In genomic region chr13:78881746-78882145, GRCh38 we compare ENCODE assay signal across 17 cellular contexts.
DNase-seq lines count a peak whose midpoint lies in the region; ATAC-seq and TF ChIP-seq lines count a peak whose summit lies in the region.
"Had no signal": no experiment of that assay in that cellular context is flagged by ENCODE, and none has a peak within 500 bp of the region (broad histone marks: within the 10 kb centered on the region; RNA-seq: fewer than 3 reads in every experiment).

No MANE protein-coding gene starts in this region.

- no peak overlapping the region for H2BK5ac ChIP-seq in mesendoderm (ENCODE audit: low read length)

- H3K56ac ChIP-seq in mesendoderm (ENCODE audit: low read length) = no peak overlapping the region

- H3K9me3 Mint-ChIP-seq in activated naive CD4-positive, alpha-beta T cell treated with anti-CD3 and anti-CD28 coated beads, Interleukin-2, amount 10 ng/mL, durations not matched to agents 7 days and 5 days = peaks cover 1% of the 10 kb centered on the region
- H3K9me3 Mint-ChIP-seq: activated CD4-positive, alpha-beta T cell treated with anti-CD3 and anti-CD28 coated beads, Interleukin-2, amount 10 ng/mL, durations not matched to agents 7 days and 5 days had no signal

- ATAC-seq in upper lobe of right lung (no peak), left lobe of liver (no peak)
- ATAC-seq: HCT116 had no signal

- no peak for TF ChIP-seq CTCF in upper lobe of right lung (IDR thresholded peaks at IDR 0.05)

- H3K4me2 ChIP-seq in mesendoderm (ENCODE audit: low read length) = no peak overlapping the region

- H3K36me3 Mint-ChIP-seq in activated naive CD4-positive, alpha-beta T cell treated with anti-CD3 and anti-CD28 coated beads, Interleukin-2, amount 10 ng/mL, durations not matched to agents 7 days and 5 days = no peaks in the 10 kb centered on the region
- H3K36me3 Mint-ChIP-seq: mesothelial cell of epicardium had no signal

- peak; percentile 41 for DNase-seq in DMS53 (lab: John Stamatoyannopoulos, UW)
- no peak for DNase-seq in DMS53 treated with DMSO at 0.1 percent for 48 hours (lab: John Stamatoyannopoulos, UW; ENCODE audit: unreplicated experiment)
- peak; percentile 86 to 89 for DNase-seq in NCI-H1930 (lab: John Stamatoyannopoulos, UW)
- DNase-seq in NCI-H69 (lab: John Stamatoyannopoulos, UW) = peak; percentile 62
- DNase-seq in mesendoderm = no peak
- no peak for DNase-seq in upper lobe of right lung
- no peak for DNase-seq in left lobe of liver (ENCODE audit: low spot score)
- DNase-seq in activated naive CD4-positive, alpha-beta T cell treated with anti-CD3 and anti-CD28 coated beads, Interleukin-2, amount 10 ng/mL, durations not matched to agents 7 days and 5 days = no peak
- DNase-seq: 8988T; activated CD4-positive, alpha-beta T cell treated with anti-CD3 and anti-CD28 coated beads, Interleukin-2, amount 10 ng/mL, durations not matched to agents 7 days and 5 days; activated naive CD4-positive, alpha-beta T cell; C1 segment of cervical spinal cord; Karpas-422; transverse colon had no signal

- no peaks in the 10 kb centered on the region for H3K4me1 ChIP-seq in mesendoderm (ENCODE audit: control insufficient read depth, low read depth, low read length)
- H3K4me1 ChIP-seq in upper lobe of right lung = no peaks in the 10 kb centered on the region
- H3K4me1 ChIP-seq: transverse colon had no signal

- H3K27me3 ChIP-seq in mesendoderm (ENCODE audit: insufficient read depth, low read length, poor library complexity) (no peaks in the 10 kb centered on the region), upper lobe of right lung (no peaks in the 10 kb centered on the region)
- H3K27me3 ChIP-seq: transverse colon had no signal

- H3K4me1 Mint-ChIP-seq in activated naive CD4-positive, alpha-beta T cell treated with anti-CD3 and anti-CD28 coated beads, Interleukin-2, amount 10 ng/mL, durations not matched to agents 7 days and 5 days = no peaks in the 10 kb centered on the region
- H3K4me1 Mint-ChIP-seq: activated CD4-positive, alpha-beta T cell treated with anti-CD3 and anti-CD28 coated beads, Interleukin-2, amount 10 ng/mL, durations not matched to agents 7 days and 5 days; neural crest cell had no signal

- H3K4me3 ChIP-seq in mesendoderm (ENCODE audit: low read length) = no peak overlapping the region
- H3K4me3 ChIP-seq in upper lobe of right lung = no peak overlapping the region
- H3K4me3 ChIP-seq: transverse colon had no signal

- H3K27ac Mint-ChIP-seq in activated naive CD4-positive, alpha-beta T cell treated with anti-CD3 and anti-CD28 coated beads, Interleukin-2, amount 10 ng/mL, durations not matched to agents 7 days and 5 days = no peak overlapping the region
- H3K27ac Mint-ChIP-seq: activated CD4-positive, alpha-beta T cell treated with anti-CD3 and anti-CD28 coated beads, Interleukin-2, amount 10 ng/mL, durations not matched to agents 7 days and 5 days; mesothelial cell of epicardium had no signal

- H3K23ac ChIP-seq in mesendoderm (ENCODE audit: low read length) = no peak overlapping the region

- H4K8ac ChIP-seq in mesendoderm (ENCODE audit: low read depth, low read length) = no peak overlapping the region

- H3K27ac ChIP-seq in mesendoderm (ENCODE audit: low read depth, low read length) (no peak overlapping the region), upper lobe of right lung (no peak overlapping the region)
- H3K27ac ChIP-seq: transverse colon had no signal

- no peak overlapping the region for H4K5ac ChIP-seq in mesendoderm (ENCODE audit: low read length)

- no peak overlapping the region for H3K4ac ChIP-seq in mesendoderm (ENCODE audit: low read depth, low read length)

- intact Hi-C loops in upper lobe of right lung (cut with DNase I) = no loop called here

- H3K9ac ChIP-seq in mesendoderm (ENCODE audit: low read length) = no peak overlapping the region

- H2BK15ac ChIP-seq in mesendoderm (replicated peaks; ENCODE audit: low read depth) = no peak overlapping the region

- H3K18ac ChIP-seq in mesendoderm (ENCODE audit: low read length) = peak overlapping the region; percentile 22

- H3K9me3 ChIP-seq in upper lobe of right lung = no peaks in the 10 kb centered on the region
- H3K9me3 ChIP-seq: transverse colon had no signal

- H3K79me1 ChIP-seq in mesendoderm (ENCODE audit: low read length) = no peaks in the 10 kb centered on the region

- H3K36me3 ChIP-seq in mesendoderm (ENCODE audit: control insufficient read depth, insufficient read depth, low read length) = no peaks in the 10 kb centered on the region
- H3K36me3 ChIP-seq in upper lobe of right lung = no peaks in the 10 kb centered on the region
- H3K36me3 ChIP-seq: transverse colon had no signal

- H3K27me3 Mint-ChIP-seq in activated naive CD4-positive, alpha-beta T cell treated with anti-CD3 and anti-CD28 coated beads, Interleukin-2, amount 10 ng/mL, durations not matched to agents 7 days and 5 days = no peaks in the 10 kb centered on the region
- H3K27me3 Mint-ChIP-seq: activated CD4-positive, alpha-beta T cell treated with anti-CD3 and anti-CD28 coated beads, Interleukin-2, amount 10 ng/mL, durations not matched to agents 7 days and 5 days had no signal

- no peak overlapping the region for H2AK5ac ChIP-seq in mesendoderm (ENCODE audit: low read length)

- CTCF ChIA-PET in activated naive CD4-positive, alpha-beta T cell treated with anti-CD3 and anti-CD28 coated beads, Interleukin-2, amount 10 ng/mL, durations not matched to agents 7 days and 5 days (lab: Charles Lee) = no interaction called here

- no peak overlapping the region for H3K4me3 Mint-ChIP-seq in activated naive CD4-positive, alpha-beta T cell treated with anti-CD3 and anti-CD28 coated beads, Interleukin-2, amount 10 ng/mL, durations not matched to agents 7 days and 5 days
- H3K4me3 Mint-ChIP-seq: activated CD4-positive, alpha-beta T cell treated with anti-CD3 and anti-CD28 coated beads, Interleukin-2, amount 10 ng/mL, durations not matched to agents 7 days and 5 days; mesothelial cell of epicardium; neural crest cell had no signal

- no peak overlapping the region for H2BK120ac ChIP-seq in mesendoderm (ENCODE audit: low read depth, low read length)

- H3K79me2 ChIP-seq in mesendoderm (ENCODE audit: control insufficient read depth, insufficient read depth, low read length) = no peaks in the 10 kb centered on the region

Comparison
In these comparisons a context has a peak if more than half of its experiments do, and no peak if none do; other contexts are left out.
1. DNase-seq: peak in DMS53 (single experiment), NCI-H1930 (2 of 2) and NCI-H69 (single experiment); none in DMS53 treated with DMSO at 0.1 percent for 48 hours (single experiment), mesendoderm (single experiment), upper lobe of right lung (single experiment), left lobe of liver (single experiment) and activated naive CD4-positive, alpha-beta T cell treated with anti-CD3 and anti-CD28 coated beads, Interleukin-2, amount 10 ng/mL, durations not matched to agents 7 days and 5 days (single experiment).